Comparison of ENCODE assay signal across 10 cellular contexts in genomic region chr7:64630496-64630895, GRCh38. TPM values are rescaled to one million over a fixed set of nuclear protein-coding genes. Genes with fewer than 3 reads are reported as not detected.
DNase-seq lines count a peak whose midpoint lies in the region; ATAC-seq, FAIRE-seq and TF ChIP-seq lines count a peak whose summit lies in the region.
"Had no signal": no experiment of that assay in that cellular context is flagged by ENCODE, and none has a peak within 500 bp of the region (broad histone marks: within the 10 kb centered on the region; RNA-seq: fewer than 3 reads in every experiment).

No MANE protein-coding gene starts in this region.

- peaks cover 51% of the 10 kb centered on the region for H3K9me3 Mint-ChIP-seq in mesothelial cell of epicardium
- no peaks in the 10 kb centered on the region for H3K9me3 Mint-ChIP-seq in immature natural killer cell

- H3K27ac Mint-ChIP-seq in mesothelial cell of epicardium (no peak overlapping the region), immature natural killer cell (no peak overlapping the region)
- H3K27ac Mint-ChIP-seq: activated naive CD8-positive, alpha-beta T cell treated with anti-CD3 and anti-CD28 coated beads, Interleukin-2, amount 10 ng/mL, durations not matched to agents 7 days and 5 days had no signal

- H3K4me3 ChIP-seq in astrocyte of the cerebellum (ENCODE audit: low read depth, low read length): no peak overlapping the region
- H3K4me3 ChIP-seq: skin epidermis had no signal

- DNase-seq in D721Med (ENCODE audit: insufficient read length, low spot score) (no peak), KBM-7 (peak; percentile 23), astrocyte of the cerebellum (ENCODE audit: low read depth) (no peak), mesothelial cell of epicardium (ENCODE audit: low spot score in 2 of 2, unreplicated experiment in 2 of 2) (no peak), immature natural killer cell (no peak), kidney glomerular epithelial cell (lab: John Stamatoyannopoulos, UW) (no peak), midbrain (lab: John Stamatoyannopoulos, UW) (no peak)
- DNase-seq: activated naive CD8-positive, alpha-beta T cell treated with anti-CD3 and anti-CD28 coated beads, Interleukin-2, amount 10 ng/mL, durations not matched to agents 7 days and 5 days had no signal

- TF ChIP-seq CTCF in D721Med (IDR thresholded peaks at IDR 0.05; ENCODE audit: insufficient read depth, missing control alignments): peak; percentile 37
- peak; percentile 39 for TF ChIP-seq CTCF in astrocyte of the cerebellum (IDR thresholded peaks at IDR 0.05; ENCODE audit: low read depth, low read length, missing control alignments)
- TF ChIP-seq CTCF in mesothelial cell of epicardium (IDR thresholded peaks at IDR 0.05; ENCODE audit: unreplicated experiment): peak; percentile 9

- H3K27me3 Mint-ChIP-seq in mesothelial cell of epicardium (ENCODE audit: low read depth): no peaks in the 10 kb centered on the region
- peaks cover 0 to 2% (median 0%) of the 10 kb centered on the region in 3 donors for H3K27me3 Mint-ChIP-seq in immature natural killer cell (ENCODE audit: low read depth in 3 of 3)
- H3K27me3 Mint-ChIP-seq: activated naive CD8-positive, alpha-beta T cell treated with anti-CD3 and anti-CD28 coated beads, Interleukin-2, amount 10 ng/mL, durations not matched to agents 7 days and 5 days had no signal

- H3K4me3 Mint-ChIP-seq in mesothelial cell of epicardium (no peak overlapping the region), immature natural killer cell (no peak overlapping the region)
- H3K4me3 Mint-ChIP-seq: activated naive CD8-positive, alpha-beta T cell treated with anti-CD3 and anti-CD28 coated beads, Interleukin-2, amount 10 ng/mL, durations not matched to agents 7 days and 5 days had no signal

- H3K36me3 Mint-ChIP-seq in mesothelial cell of epicardium: no peaks in the 10 kb centered on the region
- H3K36me3 Mint-ChIP-seq in immature natural killer cell: no peaks in the 10 kb centered on the region
- H3K36me3 Mint-ChIP-seq: activated naive CD8-positive, alpha-beta T cell treated with anti-CD3 and anti-CD28 coated beads, Interleukin-2, amount 10 ng/mL, durations not matched to agents 7 days and 5 days had no signal

- in situ Hi-C loops in KBM-7 (cut with MboI; ENCODE audit: low pct_unique_long_range_greater_than_20kb, low sequenced_read_pairs) (no loop called here), astrocyte of the cerebellum (cut with HindIII; ENCODE audit: low sequenced_read_pairs) (no loop called here)

- ATAC-seq in GM21515 (IDR thresholded peaks at IDR 0.05; ENCODE audit: unreplicated experiment): no peak

- H3K4me1 Mint-ChIP-seq in mesothelial cell of epicardium: no peaks in the 10 kb centered on the region
- no peaks in the 10 kb centered on the region for H3K4me1 Mint-ChIP-seq in immature natural killer cell
- H3K4me1 Mint-ChIP-seq: activated naive CD8-positive, alpha-beta T cell treated with anti-CD3 and anti-CD28 coated beads, Interleukin-2, amount 10 ng/mL, durations not matched to agents 7 days and 5 days had no signal

- FAIRE-seq in D721Med (lab: Jason Lieb, UNC): no peak

RNA-seq across cellular contexts. Expression of gene ZNF107, which starts 35.4 kb away (rescaled TPM):
- 9.9 to 11.7 TPM (median 10.3 TPM) in 3 replicates for total RNA-seq in mesothelial cell of epicardium
- 1 to 10 TPM; 2.8 to 5.6 (median 3.5) TPM for polyA plus RNA-seq in immature natural killer cell
